Comparison of ENCODE assay signal across 25 cellular contexts in the genomic region with DNA sequence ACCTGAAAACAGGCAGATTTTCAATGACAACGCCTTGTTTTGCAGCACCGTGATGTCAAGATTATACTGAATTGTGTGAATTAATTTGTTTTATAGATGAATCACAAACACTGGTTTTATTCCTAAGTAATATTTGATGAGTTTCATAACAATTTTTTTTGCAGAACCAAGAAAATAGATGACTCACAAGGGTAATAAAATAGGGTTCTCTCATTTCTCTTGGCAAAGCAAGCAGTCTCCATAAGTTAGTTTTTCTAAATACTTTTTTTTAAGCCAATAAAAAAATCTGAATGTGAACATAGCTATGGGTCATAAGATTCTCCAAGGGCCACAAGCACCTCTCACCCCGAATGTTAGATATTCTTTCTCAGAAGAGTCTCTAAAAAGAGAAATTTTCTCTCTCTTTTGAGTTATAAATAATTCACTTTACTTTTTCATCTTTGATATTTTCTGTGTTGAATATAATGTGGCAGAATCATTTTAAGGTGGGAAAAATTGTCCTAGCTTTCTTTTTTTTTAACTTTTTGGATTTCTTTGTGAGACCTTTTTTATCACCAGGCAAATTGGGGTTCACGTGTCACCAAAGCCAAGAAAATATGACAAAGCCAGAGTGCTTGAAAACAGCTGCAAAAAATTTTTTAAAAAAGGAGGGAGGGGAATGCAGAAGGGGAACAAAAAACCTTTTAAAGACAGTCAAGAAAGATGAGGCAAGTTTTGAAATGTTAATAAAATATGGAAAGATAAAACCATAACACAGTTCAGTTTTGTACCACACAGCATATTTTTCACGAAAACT.
DNase-seq lines count a peak whose midpoint lies in the region; ATAC-seq and TF ChIP-seq lines count a peak whose summit lies in the region.
"Had no signal": no experiment of that assay in that cellular context is flagged by ENCODE, and none has a peak within 500 bp of the region (broad histone marks: within the 10 kb centered on the region; RNA-seq: fewer than 3 reads in every experiment).

No MANE protein-coding gene starts in this region.

- no peak for TF ChIP-seq CTCF in right atrium auricular region (IDR thresholded peaks at IDR 0.05)
- TF ChIP-seq CTCF in astrocyte of the spinal cord (IDR thresholded peaks at IDR 0.05; ENCODE audit: low read depth, low read length) = no peak
- no peak for TF ChIP-seq CTCF in uterus (IDR thresholded peaks at IDR 0.05)

- intact Hi-C loops in Right ventricle myocardium superior (cut with DNase I) (no loop called here), uterus (cut with DNase I; ENCODE audit: low total_unique reads) (loop anchor here (5.0 to 10.0 kb wide), 4 partner anchors 196 to 888 kb away; a partner anchor contains a TSS)

- no peaks in the 10 kb centered on the region for H3K4me1 ChIP-seq in right atrium auricular region
- H3K4me1 ChIP-seq in uterus = peaks cover 5% of the 10 kb centered on the region in 2 donors
- H3K4me1 ChIP-seq: esophagus squamous epithelium, transverse colon had no signal

- ATAC-seq in Right ventricle myocardium superior (ENCODE audit: poor library complexity) = peak; percentile 26
- no peak for ATAC-seq in HG03342 (IDR thresholded peaks at IDR 0.05; ENCODE audit: unreplicated experiment)
- no peak for ATAC-seq in GM19463 (IDR thresholded peaks at IDR 0.05; ENCODE audit: unreplicated experiment)
- ATAC-seq in HG03521 (IDR thresholded peaks at IDR 0.05; ENCODE audit: unreplicated experiment) = no peak
- ATAC-seq: activated CD4-positive, CD25-positive, alpha-beta regulatory T cell treated with anti-CD3 and anti-CD28 coated beads, Interleukin-2, amount 50 U/mL, for 24 hours had no signal

- in situ Hi-C loops in astrocyte of the spinal cord (cut with HindIII; ENCODE audit: low sequenced_read_pairs) = no loop called here

- H3K27ac ChIP-seq in right atrium auricular region (no peak overlapping the region), uterus (peak overlapping the region; percentile 70 to 75)
- H3K27ac ChIP-seq: esophagus squamous epithelium, transverse colon had no signal

- DNase-seq in Right ventricle myocardium superior = no peak
- no peak for DNase-seq in right atrium auricular region (ENCODE audit: low spot score)
- DNase-seq in astrocyte of the spinal cord (ENCODE audit: low read depth, low spot score) = peak; percentile 52
- DNase-seq in hepatic stellate cell (ENCODE audit: low spot score) = peak; percentile 19
- no peak for DNase-seq in uterus
- DNase-seq: activated naive CD8-positive, alpha-beta T cell treated with anti-CD3 and anti-CD28 coated beads for 36 hours; DMS153; esophagus squamous epithelium; GOT3; hypothalamus; KBM-7; kidney; mesendoderm; NCI-H1092 treated with DMSO at 0.1 percent for 48 hours; NCI-H2081 treated with DMSO at 0.1 percent for 48 hours; NCI-H510A; right cardiac atrium; SIG-M5; stimulated activated naive CD4-positive, alpha-beta T cell treated with Interleukin-2 at 50 U/mL for 16 hours; T1000; transverse colon had no signal

- H3K9me3 ChIP-seq in right atrium auricular region = no peaks in the 10 kb centered on the region
- no peaks in the 10 kb centered on the region for H3K9me3 ChIP-seq in uterus
- H3K9me3 ChIP-seq: esophagus squamous epithelium, transverse colon had no signal

- H3K4me3 ChIP-seq in right atrium auricular region (no peak overlapping the region), astrocyte of the spinal cord (ENCODE audit: low read depth, low read length) (no peak overlapping the region), uterus (no peak overlapping the region)
- H3K4me3 ChIP-seq: esophagus squamous epithelium, transverse colon had no signal

- H3K27me3 ChIP-seq in right atrium auricular region (no peaks in the 10 kb centered on the region), uterus (no peaks in the 10 kb centered on the region)

- H3K36me3 ChIP-seq in right atrium auricular region (no peaks in the 10 kb centered on the region), uterus (no peaks in the 10 kb centered on the region)
- H3K36me3 ChIP-seq: esophagus squamous epithelium, transverse colon had no signal

- TF ChIP-seq POLR2A in uterus (IDR thresholded peaks at IDR 0.05) = no peak

Comparison
In these comparisons a context has a peak if more than half of its experiments do, and no peak if none do; other contexts are left out.
1. DNase-seq: peak in astrocyte of the spinal cord (single experiment) and hepatic stellate cell (single experiment); none in Right ventricle myocardium superior (single experiment), right atrium auricular region (single experiment) and uterus (0 of 2).
2. H3K27ac ChIP-seq: peak in uterus (2 of 2); none in right atrium auricular region (0 of 2).